ENCODE assay signal across 1 cellular context in the genomic region with DNA sequence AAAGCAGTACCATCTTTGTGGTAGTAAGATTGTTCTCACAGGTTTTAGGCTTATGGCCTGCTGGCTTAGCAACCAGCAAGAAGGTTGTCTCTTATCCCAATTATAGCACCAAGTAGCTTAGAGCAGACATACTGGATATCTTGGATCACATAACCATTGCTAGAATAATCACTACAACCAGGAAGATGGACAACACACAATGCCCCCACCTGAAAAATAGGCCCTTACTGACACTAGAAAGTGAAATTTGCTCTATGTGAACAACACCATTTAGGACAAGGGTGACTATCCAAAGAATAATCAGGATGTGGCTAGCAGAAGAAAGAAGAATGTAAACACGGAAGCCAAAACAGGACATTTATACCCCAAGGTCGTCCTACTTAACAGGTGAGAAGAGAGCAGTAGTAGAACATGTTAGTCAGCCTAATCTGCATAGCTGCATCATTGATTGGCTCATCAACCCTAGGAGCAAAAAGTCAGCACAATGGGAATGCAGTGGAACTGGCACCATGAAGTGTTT.
A peak's percentile ranks its signal among the peaks of the same experiment; 100 is the strongest.
TF ChIP-seq lines count a peak whose summit lies in the region.

No MANE protein-coding gene starts in this region.

TF ChIP-seq in HepG2, 621 proteins besides CTCF, POLR2A, EP300 and RAD21 (continued from another document and continues in another):
- TF ChIP-seq, protein P1, sequence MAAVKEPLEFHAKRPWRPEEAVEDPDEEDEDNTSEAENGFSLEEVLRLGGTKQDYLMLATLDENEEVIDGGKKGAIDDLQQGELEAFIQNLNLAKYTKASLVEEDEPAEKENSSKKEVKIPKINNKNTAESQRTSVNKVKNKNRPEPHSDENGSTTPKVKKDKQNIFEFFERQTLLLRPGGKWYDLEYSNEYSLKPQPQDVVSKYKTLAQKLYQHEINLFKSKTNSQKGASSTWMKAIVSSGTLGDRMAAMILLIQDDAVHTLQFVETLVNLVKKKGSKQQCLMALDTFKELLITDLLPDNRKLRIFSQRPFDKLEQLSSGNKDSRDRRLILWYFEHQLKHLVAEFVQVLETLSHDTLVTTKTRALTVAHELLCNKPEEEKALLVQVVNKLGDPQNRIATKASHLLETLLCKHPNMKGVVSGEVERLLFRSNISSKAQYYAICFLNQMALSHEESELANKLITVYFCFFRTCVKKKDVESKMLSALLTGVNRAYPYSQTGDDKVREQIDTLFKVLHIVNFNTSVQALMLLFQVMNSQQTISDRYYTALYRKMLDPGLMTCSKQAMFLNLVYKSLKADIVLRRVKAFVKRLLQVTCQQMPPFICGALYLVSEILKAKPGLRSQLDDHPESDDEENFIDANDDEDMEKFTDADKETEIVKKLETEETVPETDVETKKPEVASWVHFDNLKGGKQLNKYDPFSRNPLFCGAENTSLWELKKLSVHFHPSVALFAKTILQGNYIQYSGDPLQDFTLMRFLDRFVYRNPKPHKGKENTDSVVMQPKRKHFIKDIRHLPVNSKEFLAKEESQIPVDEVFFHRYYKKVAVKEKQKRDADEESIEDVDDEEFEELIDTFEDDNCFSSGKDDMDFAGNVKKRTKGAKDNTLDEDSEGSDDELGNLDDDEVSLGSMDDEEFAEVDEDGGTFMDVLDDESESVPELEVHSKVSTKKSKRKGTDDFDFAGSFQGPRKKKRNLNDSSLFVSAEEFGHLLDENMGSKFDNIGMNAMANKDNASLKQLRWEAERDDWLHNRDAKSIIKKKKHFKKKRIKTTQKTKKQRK (IDR thresholded peaks at IDR 0.05; ENCODE audit: low read length) = no peak
- peak; percentile 98 for TF ChIP-seq ELF3 (CRISPR knock-in tag; IDR thresholded peaks at IDR 0.05)
- no peak for TF ChIP-seq HNRNPL (IDR thresholded peaks at IDR 0.05; ENCODE audit: low read depth, low read length)
- TF ChIP-seq, protein P2, sequence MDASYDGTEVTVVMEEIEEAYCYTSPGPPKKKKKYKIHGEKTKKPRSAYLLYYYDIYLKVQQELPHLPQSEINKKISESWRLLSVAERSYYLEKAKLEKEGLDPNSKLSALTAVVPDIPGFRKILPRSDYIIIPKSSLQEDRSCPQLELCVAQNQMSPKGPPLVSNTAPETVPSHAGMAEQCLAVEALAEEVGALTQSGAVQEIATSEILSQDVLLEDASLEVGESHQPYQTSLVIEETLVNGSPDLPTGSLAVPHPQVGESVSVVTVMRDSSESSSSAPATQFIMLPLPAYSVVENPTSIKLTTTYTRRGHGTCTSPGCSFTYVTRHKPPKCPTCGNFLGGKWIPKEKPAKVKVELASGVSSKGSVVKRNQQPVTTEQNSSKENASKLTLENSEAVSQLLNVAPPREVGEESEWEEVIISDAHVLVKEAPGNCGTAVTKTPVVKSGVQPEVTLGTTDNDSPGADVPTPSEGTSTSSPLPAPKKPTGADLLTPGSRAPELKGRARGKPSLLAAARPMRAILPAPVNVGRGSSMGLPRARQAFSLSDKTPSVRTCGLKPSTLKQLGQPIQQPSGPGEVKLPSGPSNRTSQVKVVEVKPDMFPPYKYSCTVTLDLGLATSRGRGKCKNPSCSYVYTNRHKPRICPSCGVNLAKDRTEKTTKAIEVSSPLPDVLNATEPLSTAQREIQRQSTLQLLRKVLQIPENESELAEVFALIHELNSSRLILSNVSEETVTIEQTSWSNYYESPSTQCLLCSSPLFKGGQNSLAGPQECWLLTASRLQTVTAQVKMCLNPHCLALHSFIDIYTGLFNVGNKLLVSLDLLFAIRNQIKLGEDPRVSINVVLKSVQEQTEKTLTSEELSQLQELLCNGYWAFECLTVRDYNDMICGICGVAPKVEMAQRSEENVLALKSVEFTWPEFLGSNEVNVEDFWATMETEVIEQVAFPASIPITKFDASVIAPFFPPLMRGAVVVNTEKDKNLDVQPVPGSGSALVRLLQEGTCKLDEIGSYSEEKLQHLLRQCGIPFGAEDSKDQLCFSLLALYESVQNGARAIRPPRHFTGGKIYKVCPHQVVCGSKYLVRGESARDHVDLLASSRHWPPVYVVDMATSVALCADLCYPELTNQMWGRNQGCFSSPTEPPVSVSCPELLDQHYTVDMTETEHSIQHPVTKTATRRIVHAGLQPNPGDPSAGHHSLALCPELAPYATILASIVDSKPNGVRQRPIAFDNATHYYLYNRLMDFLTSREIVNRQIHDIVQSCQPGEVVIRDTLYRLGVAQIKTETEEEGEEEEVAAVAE (CRISPR knock-in tag; IDR thresholded peaks at IDR 0.05; ENCODE audit: borderline replicate concordance) = no peak
- 0 out of 2 replicates have a peak, but pooled peaks have one; percentile 6 for TF ChIP-seq ZNF772 (CRISPR knock-in tag; IDR thresholded peaks at IDR 0.05)
- 0 out of 2 replicates have a peak, but pooled peaks have one; percentile 46 for TF ChIP-seq ZNF317 (CRISPR knock-in tag; IDR thresholded peaks at IDR 0.05)
- TF ChIP-seq, protein P3, sequence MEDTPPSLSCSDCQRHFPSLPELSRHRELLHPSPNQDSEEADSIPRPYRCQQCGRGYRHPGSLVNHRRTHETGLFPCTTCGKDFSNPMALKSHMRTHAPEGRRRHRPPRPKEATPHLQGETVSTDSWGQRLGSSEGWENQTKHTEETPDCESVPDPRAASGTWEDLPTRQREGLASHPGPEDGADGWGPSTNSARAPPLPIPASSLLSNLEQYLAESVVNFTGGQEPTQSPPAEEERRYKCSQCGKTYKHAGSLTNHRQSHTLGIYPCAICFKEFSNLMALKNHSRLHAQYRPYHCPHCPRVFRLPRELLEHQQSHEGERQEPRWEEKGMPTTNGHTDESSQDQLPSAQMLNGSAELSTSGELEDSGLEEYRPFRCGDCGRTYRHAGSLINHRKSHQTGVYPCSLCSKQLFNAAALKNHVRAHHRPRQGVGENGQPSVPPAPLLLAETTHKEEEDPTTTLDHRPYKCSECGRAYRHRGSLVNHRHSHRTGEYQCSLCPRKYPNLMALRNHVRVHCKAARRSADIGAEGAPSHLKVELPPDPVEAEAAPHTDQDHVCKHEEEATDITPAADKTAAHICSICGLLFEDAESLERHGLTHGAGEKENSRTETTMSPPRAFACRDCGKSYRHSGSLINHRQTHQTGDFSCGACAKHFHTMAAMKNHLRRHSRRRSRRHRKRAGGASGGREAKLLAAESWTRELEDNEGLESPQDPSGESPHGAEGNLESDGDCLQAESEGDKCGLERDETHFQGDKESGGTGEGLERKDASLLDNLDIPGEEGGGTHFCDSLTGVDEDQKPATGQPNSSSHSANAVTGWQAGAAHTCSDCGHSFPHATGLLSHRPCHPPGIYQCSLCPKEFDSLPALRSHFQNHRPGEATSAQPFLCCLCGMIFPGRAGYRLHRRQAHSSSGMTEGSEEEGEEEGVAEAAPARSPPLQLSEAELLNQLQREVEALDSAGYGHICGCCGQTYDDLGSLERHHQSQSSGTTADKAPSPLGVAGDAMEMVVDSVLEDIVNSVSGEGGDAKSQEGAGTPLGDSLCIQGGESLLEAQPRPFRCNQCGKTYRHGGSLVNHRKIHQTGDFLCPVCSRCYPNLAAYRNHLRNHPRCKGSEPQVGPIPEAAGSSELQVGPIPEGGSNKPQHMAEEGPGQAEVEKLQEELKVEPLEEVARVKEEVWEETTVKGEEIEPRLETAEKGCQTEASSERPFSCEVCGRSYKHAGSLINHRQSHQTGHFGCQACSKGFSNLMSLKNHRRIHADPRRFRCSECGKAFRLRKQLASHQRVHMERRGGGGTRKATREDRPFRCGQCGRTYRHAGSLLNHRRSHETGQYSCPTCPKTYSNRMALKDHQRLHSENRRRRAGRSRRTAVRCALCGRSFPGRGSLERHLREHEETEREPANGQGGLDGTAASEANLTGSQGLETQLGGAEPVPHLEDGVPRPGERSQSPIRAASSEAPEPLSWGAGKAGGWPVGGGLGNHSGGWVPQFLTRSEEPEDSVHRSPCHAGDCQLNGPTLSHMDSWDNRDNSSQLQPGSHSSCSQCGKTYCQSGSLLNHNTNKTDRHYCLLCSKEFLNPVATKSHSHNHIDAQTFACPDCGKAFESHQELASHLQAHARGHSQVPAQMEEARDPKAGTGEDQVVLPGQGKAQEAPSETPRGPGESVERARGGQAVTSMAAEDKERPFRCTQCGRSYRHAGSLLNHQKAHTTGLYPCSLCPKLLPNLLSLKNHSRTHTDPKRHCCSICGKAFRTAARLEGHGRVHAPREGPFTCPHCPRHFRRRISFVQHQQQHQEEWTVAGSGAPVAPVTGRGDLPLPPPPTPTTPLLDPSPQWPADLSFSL (CRISPR knock-in tag; IDR thresholded peaks at IDR 0.05) = peak; percentile 30; the same call in 1 of the 2 replicates
- TF ChIP-seq ZBTB20 (CRISPR knock-in tag; IDR thresholded peaks at IDR 0.05; ENCODE audit: borderline replicate concordance, low read depth) = peak; percentile 59; the same call in 1 of the 2 replicates
- no peak for TF ChIP-seq NR1H2 (CRISPR knock-in tag; IDR thresholded peaks at IDR 0.05; ENCODE audit: borderline replicate concordance, low read depth)
- TF ChIP-seq, protein P4, sequence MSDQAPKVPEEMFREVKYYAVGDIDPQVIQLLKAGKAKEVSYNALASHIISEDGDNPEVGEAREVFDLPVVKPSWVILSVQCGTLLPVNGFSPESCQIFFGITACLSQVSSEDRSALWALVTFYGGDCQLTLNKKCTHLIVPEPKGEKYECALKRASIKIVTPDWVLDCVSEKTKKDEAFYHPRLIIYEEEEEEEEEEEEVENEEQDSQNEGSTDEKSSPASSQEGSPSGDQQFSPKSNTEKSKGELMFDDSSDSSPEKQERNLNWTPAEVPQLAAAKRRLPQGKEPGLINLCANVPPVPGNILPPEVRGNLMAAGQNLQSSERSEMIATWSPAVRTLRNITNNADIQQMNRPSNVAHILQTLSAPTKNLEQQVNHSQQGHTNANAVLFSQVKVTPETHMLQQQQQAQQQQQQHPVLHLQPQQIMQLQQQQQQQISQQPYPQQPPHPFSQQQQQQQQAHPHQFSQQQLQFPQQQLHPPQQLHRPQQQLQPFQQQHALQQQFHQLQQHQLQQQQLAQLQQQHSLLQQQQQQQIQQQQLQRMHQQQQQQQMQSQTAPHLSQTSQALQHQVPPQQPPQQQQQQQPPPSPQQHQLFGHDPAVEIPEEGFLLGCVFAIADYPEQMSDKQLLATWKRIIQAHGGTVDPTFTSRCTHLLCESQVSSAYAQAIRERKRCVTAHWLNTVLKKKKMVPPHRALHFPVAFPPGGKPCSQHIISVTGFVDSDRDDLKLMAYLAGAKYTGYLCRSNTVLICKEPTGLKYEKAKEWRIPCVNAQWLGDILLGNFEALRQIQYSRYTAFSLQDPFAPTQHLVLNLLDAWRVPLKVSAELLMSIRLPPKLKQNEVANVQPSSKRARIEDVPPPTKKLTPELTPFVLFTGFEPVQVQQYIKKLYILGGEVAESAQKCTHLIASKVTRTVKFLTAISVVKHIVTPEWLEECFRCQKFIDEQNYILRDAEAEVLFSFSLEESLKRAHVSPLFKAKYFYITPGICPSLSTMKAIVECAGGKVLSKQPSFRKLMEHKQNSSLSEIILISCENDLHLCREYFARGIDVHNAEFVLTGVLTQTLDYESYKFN (CRISPR knock-in tag; conservative IDR thresholded peaks at IDR 0.05) = peak; percentile 77
- TF ChIP-seq, protein P5, sequence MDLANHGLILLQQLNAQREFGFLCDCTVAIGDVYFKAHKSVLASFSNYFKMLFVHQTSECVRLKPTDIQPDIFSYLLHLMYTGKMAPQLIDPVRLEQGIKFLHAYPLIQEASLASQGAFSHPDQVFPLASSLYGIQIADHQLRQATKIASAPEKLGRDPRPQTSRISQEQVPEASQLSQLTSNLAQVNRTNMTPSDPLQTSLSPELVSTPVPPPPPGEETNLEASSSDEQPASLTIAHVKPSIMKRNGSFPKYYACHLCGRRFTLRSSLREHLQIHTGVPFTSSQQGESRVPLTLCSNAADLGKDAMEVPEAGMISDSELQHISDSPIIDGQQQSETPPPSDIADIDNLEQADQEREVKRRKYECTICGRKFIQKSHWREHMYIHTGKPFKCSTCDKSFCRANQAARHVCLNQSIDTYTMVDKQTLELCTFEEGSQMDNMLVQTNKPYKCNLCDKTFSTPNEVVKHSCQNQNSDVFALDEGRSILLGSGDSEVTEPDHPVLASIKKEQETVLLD (CRISPR knock-in tag; IDR thresholded peaks at IDR 0.05; ENCODE audit: low read depth) = no peak
- TF ChIP-seq ZNF674 (CRISPR knock-in tag; IDR thresholded peaks at IDR 0.05; ENCODE audit: low read depth) = no peak
- TF ChIP-seq, protein P6, sequence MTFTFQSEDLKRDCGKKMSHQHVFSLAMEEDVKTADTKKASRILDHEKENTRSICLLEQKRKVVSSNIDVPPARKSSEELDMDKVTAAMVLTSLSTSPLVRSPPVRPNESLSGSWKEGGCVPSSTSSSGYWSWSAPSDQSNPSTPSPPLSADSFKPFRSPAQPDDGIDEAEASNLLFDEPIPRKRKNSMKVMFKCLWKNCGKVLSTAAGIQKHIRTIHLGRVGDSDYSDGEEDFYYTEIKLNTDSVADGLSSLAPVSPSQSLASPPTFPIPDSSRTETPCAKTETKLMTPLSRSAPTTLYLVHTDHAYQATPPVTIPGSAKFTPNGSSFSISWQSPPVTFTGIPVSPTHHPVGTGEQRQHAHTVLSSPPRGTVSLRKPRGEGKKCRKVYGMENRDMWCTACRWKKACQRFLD (CRISPR knock-in tag; IDR thresholded peaks at IDR 0.05; ENCODE audit: borderline replicate concordance) = no peak
- TF ChIP-seq ZNF24 (IDR thresholded peaks at IDR 0.05) = no peak
- TF ChIP-seq, protein P7, sequence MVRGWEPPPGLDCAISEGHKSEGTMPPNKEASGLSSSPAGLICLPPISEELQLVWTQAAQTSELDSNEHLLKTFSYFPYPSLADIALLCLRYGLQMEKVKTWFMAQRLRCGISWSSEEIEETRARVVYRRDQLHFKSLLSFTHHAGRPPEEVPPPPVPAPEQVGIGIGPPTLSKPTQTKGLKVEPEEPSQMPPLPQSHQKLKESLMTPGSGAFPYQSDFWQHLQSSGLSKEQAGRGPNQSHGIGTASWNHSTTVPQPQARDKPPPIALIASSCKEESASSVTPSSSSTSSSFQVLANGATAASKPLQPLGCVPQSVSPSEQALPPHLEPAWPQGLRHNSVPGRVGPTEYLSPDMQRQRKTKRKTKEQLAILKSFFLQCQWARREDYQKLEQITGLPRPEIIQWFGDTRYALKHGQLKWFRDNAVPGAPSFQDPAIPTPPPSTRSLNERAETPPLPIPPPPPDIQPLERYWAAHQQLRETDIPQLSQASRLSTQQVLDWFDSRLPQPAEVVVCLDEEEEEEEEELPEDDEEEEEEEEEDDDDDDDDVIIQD (CRISPR knock-in tag; IDR thresholded peaks at IDR 0.05; ENCODE audit: low read depth) = peak; percentile 84; the same call in 1 of the 2 replicates
- TF ChIP-seq, protein P8, sequence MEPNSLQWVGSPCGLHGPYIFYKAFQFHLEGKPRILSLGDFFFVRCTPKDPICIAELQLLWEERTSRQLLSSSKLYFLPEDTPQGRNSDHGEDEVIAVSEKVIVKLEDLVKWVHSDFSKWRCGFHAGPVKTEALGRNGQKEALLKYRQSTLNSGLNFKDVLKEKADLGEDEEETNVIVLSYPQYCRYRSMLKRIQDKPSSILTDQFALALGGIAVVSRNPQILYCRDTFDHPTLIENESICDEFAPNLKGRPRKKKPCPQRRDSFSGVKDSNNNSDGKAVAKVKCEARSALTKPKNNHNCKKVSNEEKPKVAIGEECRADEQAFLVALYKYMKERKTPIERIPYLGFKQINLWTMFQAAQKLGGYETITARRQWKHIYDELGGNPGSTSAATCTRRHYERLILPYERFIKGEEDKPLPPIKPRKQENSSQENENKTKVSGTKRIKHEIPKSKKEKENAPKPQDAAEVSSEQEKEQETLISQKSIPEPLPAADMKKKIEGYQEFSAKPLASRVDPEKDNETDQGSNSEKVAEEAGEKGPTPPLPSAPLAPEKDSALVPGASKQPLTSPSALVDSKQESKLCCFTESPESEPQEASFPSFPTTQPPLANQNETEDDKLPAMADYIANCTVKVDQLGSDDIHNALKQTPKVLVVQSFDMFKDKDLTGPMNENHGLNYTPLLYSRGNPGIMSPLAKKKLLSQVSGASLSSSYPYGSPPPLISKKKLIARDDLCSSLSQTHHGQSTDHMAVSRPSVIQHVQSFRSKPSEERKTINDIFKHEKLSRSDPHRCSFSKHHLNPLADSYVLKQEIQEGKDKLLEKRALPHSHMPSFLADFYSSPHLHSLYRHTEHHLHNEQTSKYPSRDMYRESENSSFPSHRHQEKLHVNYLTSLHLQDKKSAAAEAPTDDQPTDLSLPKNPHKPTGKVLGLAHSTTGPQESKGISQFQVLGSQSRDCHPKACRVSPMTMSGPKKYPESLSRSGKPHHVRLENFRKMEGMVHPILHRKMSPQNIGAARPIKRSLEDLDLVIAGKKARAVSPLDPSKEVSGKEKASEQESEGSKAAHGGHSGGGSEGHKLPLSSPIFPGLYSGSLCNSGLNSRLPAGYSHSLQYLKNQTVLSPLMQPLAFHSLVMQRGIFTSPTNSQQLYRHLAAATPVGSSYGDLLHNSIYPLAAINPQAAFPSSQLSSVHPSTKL (CRISPR knock-in tag; IDR thresholded peaks at IDR 0.05) = peak; percentile 91
- peak; percentile 95 for TF ChIP-seq RXRB (CRISPR knock-in tag; IDR thresholded peaks at IDR 0.05; ENCODE audit: borderline replicate concordance)
- TF ChIP-seq XBP1 (CRISPR knock-in tag; IDR thresholded peaks at IDR 0.05) = no peak
